In genomic region chr2:46364797-46365457, GRCh38 we compare ENCODE assay signal across 8 cellular contexts.
A peak's percentile ranks its signal among the peaks of the same experiment; 100 is the strongest.
DNase-seq lines count a peak whose midpoint lies in the region; ATAC-seq and TF ChIP-seq lines count a peak whose summit lies in the region.

No MANE protein-coding gene starts in this region.

- no peak overlapping the region for H2AK9ac ChIP-seq in IMR-90 (replicated peaks; ENCODE audit: low read depth, low read length, poor library complexity)

- H3K9me3 ChIP-seq in IMR-90 (ENCODE audit: control insufficient read depth, insufficient read depth, low read length) = no peaks in the 10 kb centered on the region

- 0 out of 3 replicates have a peak overlapping the region, but pooled peaks have one; percentile 51 for H2BK15ac ChIP-seq in IMR-90 (ENCODE audit: low read depth, low read length)

- peak; percentile 50 for DNase-seq in NCI-H1436 (lab: John Stamatoyannopoulos, UW)
- DNase-seq in NCI-H1436 treated with DMSO at 0.1 percent for 48 hours (lab: John Stamatoyannopoulos, UW) = no peak
- peak; percentile 72 for DNase-seq in IMR-90
- peak; percentile 62 for DNase-seq in RKO (ENCODE audit: low spot score)
- DNase-seq in dermis blood vessel endothelial cell = peak; percentile 83
- peak; percentile 75 to 78 for DNase-seq in lung microvascular endothelial cell (ENCODE audit: low read depth in 2 of 2)
- DNase-seq in ecto neural progenitor cell (ENCODE audit: low spot score) = no peak

- 0 out of 2 replicates have a peak overlapping the region, but pooled peaks have one; percentile 10 for H4K91ac ChIP-seq in IMR-90 (ENCODE audit: insufficient read depth, low read depth, low read length)

- in situ Hi-C loops in IMR-90 (cut with MboI; ENCODE audit: low sequenced_read_pairs) = loop anchor here (5.0 to 25.0 kb wide), 2 partner anchors 58 to 353 kb away; no protein-coding TSS in a partner anchor

- no peak overlapping the region for H2AFZ ChIP-seq in IMR-90 (replicated peaks; ENCODE audit: low read length, poor library complexity)

- ATAC-seq in IMR-90 (ENCODE audit: low read depth) (peak; percentile 48), GM19452 (IDR thresholded peaks at IDR 0.05; ENCODE audit: unreplicated experiment) (no peak)

- TF ChIP-seq POLR2A in IMR-90 (IDR thresholded peaks at IDR 0.05; ENCODE audit: low read depth, low read length) = no peak

- no peak overlapping the region for H3K56ac ChIP-seq in IMR-90 (ENCODE audit: extremely low read depth, insufficient read depth, low read length)

- H2BK120ac ChIP-seq in IMR-90 (ENCODE audit: low read depth, low read length) = peak overlapping the region; percentile 74; the same call in 1 of the 2 replicates

- no peak overlapping the region for H3K4ac ChIP-seq in IMR-90 (ENCODE audit: low read depth, low read length)

- peak overlapping the region; percentile 22; the same call in 1 of the 2 replicates for H2BK20ac ChIP-seq in IMR-90 (ENCODE audit: low read depth, low read length)

- peak overlapping the region; percentile 31 for H2BK5ac ChIP-seq in IMR-90 (ENCODE audit: low read depth, low read length, poor library complexity, severe bottlenecking)

- POLR2A ChIA-PET in IMR-90 (lab: Charles Lee; ENCODE audit: unreplicated experiment) = no interaction called here

- H3K36me3 ChIP-seq in IMR-90 (ENCODE audit: control insufficient read depth, insufficient read depth, low read length) = peaks cover 58% of the 10 kb centered on the region

- peaks cover 19% of the 10 kb centered on the region for H3K4me1 ChIP-seq in IMR-90 (ENCODE audit: control insufficient read depth, insufficient read depth, low read length)

- H3K27ac ChIP-seq in IMR-90 (ENCODE audit: insufficient read depth, low read length) = no peak overlapping the region

- H4K20me1 ChIP-seq in IMR-90 (ENCODE audit: insufficient read depth, low read length) = peaks cover 17% of the 10 kb centered on the region; the same call in 1 of the 2 replicates

- no peak overlapping the region for H4K5ac ChIP-seq in IMR-90 (ENCODE audit: low read depth, low read length)

- peak; percentile 79 for TF ChIP-seq CTCF in IMR-90 (conservative IDR thresholded peaks at IDR 0.05; ENCODE audit: low read depth, low read length)

- no peaks in the 10 kb centered on the region for H3K27me3 ChIP-seq in IMR-90 (ENCODE audit: control insufficient read depth, insufficient read depth, low read length)

- H4K8ac ChIP-seq in IMR-90 (ENCODE audit: low read depth in 2 of 2, low read length in 2 of 2) = peak overlapping the region in 1 of 2 experiments; percentile 73; a peak in 1 of 4 replicates

- H3K79me1 ChIP-seq in IMR-90 (ENCODE audit: low read depth in 1 of 2, low read length in 2 of 2) = peaks cover 34 to 87% of the 10 kb centered on the region in 2 experiments

- CTCF ChIA-PET in IMR-90 (lab: Yijun Ruan, JAX) = no interaction called here

- H3K4me2 ChIP-seq in IMR-90 (ENCODE audit: low read depth, low read length) = no peak overlapping the region

- H3K9me1 ChIP-seq in IMR-90 (ENCODE audit: insufficient read depth, low read length) = peaks cover 33% of the 10 kb centered on the region

- BruUV-seq in IMR-90 (replicated peaks; lab: Mats Ljungman, UMichigan) = no TSS peak

- peak overlapping the region; percentile 84 for H3K14ac ChIP-seq in IMR-90 (replicated peaks; ENCODE audit: low read depth, low read length)

- H3K23ac ChIP-seq in IMR-90 (ENCODE audit: low read depth, low read length) = no peak overlapping the region

- H3K18ac ChIP-seq in IMR-90 (ENCODE audit: low read depth, low read length) = no peak overlapping the region; the same call in 1 of the 2 replicates

- intact Hi-C loops in IMR-90 (cut with micrococcal nuclease) = loop anchor here (1.0 to 2.0 kb wide), 5 partner anchors 68 to 372 kb away; partner anchors contain the start of gene EPAS1

- peak; percentile 83 for TF ChIP-seq RAD21 in IMR-90 (IDR thresholded peaks at IDR 0.05; ENCODE audit: low read length)

- no CpG with 5 or more reads among the region's 4 CpGs for WGBS in IMR-90 (ENCODE audit: extremely low coverage in 2 of 2, insufficient read length in 1 of 2), 2 experiments

- dilution Hi-C loops in IMR-90 (cut with HindIII; ENCODE audit: low sequenced_read_pairs, unreplicated experiment) = no loop called here

- H2AK5ac ChIP-seq in IMR-90 (ENCODE audit: low read depth, low read length) = 0 out of 2 replicates have a peak overlapping the region, but pooled peaks have one; percentile 15

- H3K9ac ChIP-seq in IMR-90 (ENCODE audit: low read depth, low read length) = no peak overlapping the region

- H3K4me3 ChIP-seq in IMR-90 (ENCODE audit: insufficient read depth, low read depth, low read length) = no peak overlapping the region

TF ChIP-seq in IMR-90, 13 proteins besides CTCF, POLR2A, EP300 and RAD21:
- TF ChIP-seq RFX5 (IDR thresholded peaks at IDR 0.05; ENCODE audit: low read depth, low read length) (no peak), SMC3 (IDR thresholded peaks at IDR 0.05; ENCODE audit: low read depth, low read length) (peak; percentile 80)

Comparison
In these comparisons a context has a peak if more than half of its experiments do, and no peak if none do; other contexts are left out.
1. DNase-seq: peak in NCI-H1436 (single experiment), IMR-90 (single experiment), RKO (single experiment), dermis blood vessel endothelial cell (single experiment) and lung microvascular endothelial cell (2 of 2); none in NCI-H1436 treated with DMSO at 0.1 percent for 48 hours (single experiment) and ecto neural progenitor cell (single experiment).